Comparison of ENCODE assay signal across 1 cellular context in the genomic region with DNA sequence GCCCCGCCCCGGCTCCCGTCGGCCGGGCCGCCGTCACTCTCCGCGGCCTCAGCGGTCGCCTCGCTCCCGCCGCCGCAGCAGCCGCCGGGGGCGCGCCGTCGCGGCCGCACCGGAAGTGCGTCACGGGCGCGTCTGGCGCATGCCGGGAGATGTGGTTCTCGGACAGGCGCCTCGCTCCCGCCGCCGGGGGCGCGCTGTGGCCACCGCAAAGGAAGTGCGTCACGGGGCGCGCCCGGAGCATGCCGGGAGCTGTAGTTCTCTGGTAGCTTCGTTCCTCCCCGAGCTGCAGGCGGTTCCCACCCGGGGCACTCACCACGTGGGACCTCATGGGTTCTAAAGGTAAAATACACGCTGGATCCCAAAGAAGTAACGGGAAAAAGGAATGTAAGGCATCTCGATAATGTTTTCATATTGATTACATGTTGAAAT.
A peak's percentile ranks its signal among the peaks of the same experiment; 100 is the strongest.
TF ChIP-seq lines count a peak whose summit lies in the region.

A gene with protein sequence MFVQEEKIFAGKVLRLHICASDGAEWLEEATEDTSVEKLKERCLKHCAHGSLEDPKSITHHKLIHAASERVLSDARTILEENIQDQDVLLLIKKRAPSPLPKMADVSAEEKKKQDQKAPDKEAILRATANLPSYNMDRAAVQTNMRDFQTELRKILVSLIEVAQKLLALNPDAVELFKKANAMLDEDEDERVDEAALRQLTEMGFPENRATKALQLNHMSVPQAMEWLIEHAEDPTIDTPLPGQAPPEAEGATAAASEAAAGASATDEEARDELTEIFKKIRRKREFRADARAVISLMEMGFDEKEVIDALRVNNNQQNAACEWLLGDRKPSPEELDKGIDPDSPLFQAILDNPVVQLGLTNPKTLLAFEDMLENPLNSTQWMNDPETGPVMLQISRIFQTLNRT (minus strand): TSS at position 97 of the 429 bp plus-strand sequence. CDS start 211 bp downstream, outside the sequence.

TF ChIP-seq in K562, 482 proteins besides CTCF, POLR2A, EP300 and RAD21 (continued from another document and continues in another):
- TF ChIP-seq, protein P1, sequence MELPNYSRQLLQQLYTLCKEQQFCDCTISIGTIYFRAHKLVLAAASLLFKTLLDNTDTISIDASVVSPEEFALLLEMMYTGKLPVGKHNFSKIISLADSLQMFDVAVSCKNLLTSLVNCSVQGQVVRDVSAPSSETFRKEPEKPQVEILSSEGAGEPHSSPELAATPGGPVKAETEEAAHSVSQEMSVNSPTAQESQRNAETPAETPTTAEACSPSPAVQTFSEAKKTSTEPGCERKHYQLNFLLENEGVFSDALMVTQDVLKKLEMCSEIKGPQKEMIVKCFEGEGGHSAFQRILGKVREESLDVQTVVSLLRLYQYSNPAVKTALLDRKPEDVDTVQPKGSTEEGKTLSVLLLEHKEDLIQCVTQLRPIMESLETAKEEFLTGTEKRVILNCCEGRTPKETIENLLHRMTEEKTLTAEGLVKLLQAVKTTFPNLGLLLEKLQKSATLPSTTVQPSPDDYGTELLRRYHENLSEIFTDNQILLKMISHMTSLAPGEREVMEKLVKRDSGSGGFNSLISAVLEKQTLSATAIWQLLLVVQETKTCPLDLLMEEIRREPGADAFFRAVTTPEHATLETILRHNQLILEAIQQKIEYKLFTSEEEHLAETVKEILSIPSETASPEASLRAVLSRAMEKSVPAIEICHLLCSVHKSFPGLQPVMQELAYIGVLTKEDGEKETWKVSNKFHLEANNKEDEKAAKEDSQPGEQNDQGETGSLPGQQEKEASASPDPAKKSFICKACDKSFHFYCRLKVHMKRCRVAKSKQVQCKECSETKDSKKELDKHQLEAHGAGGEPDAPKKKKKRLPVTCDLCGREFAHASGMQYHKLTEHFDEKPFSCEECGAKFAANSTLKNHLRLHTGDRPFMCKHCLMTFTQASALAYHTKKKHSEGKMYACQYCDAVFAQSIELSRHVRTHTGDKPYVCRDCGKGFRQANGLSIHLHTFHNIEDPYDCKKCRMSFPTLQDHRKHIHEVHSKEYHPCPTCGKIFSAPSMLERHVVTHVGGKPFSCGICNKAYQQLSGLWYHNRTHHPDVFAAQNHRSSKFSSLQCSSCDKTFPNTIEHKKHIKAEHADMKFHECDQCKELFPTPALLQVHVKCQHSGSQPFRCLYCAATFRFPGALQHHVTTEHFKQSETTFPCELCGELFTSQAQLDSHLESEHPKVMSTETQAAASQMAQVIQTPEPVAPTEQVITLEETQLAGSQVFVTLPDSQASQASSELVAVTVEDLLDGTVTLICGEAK (IDR thresholded peaks at IDR 0.05) = peak; percentile 97
- TF ChIP-seq, protein P1 (CRISPR knock-in tag; IDR thresholded peaks at IDR 0.05) = no peak
- no peak for TF ChIP-seq NR4A1 (CRISPR knock-in tag; IDR thresholded peaks at IDR 0.05)
- peak; percentile 79 for TF ChIP-seq NR4A1 (tag; IDR thresholded peaks at IDR 0.05)
- TF ChIP-seq MAZ (CRISPR knock-in tag; conservative IDR thresholded peaks at IDR 0.05 in 1 of 2, IDR thresholded peaks at IDR 0.05 in 1 of 2) = peak; percentile 70 to 88
- TF ChIP-seq, protein P2, sequence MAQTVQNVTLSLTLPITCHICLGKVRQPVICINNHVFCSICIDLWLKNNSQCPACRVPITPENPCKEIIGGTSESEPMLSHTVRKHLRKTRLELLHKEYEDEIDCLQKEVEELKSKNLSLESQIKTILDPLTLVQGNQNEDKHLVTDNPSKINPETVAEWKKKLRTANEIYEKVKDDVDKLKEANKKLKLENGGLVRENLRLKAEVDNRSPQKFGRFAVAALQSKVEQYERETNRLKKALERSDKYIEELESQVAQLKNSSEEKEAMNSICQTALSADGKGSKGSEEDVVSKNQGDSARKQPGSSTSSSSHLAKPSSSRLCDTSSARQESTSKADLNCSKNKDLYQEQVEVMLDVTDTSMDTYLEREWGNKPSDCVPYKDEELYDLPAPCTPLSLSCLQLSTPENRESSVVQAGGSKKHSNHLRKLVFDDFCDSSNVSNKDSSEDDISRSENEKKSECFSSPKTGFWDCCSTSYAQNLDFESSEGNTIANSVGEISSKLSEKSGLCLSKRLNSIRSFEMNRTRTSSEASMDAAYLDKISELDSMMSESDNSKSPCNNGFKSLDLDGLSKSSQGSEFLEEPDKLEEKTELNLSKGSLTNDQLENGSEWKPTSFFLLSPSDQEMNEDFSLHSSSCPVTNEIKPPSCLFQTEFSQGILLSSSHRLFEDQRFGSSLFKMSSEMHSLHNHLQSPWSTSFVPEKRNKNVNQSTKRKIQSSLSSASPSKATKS (CRISPR knock-in tag; IDR thresholded peaks at IDR 0.05) = no peak
- no peak for TF ChIP-seq NR2C1 (IDR thresholded peaks at IDR 0.05)
- TF ChIP-seq NR2C1 (tag; IDR thresholded peaks at IDR 0.05) = peak; percentile 81
- no peak for TF ChIP-seq ZNF263 (CRISPR knock-in tag; IDR thresholded peaks at IDR 0.05; ENCODE audit: borderline replicate concordance)
- peak; percentile 96 for TF ChIP-seq CREB1 (IDR thresholded peaks at IDR 0.05)
- peak; percentile 97 for TF ChIP-seq CREB1 (CRISPR knock-in tag; IDR thresholded peaks at IDR 0.05)
- TF ChIP-seq, protein P3, sequence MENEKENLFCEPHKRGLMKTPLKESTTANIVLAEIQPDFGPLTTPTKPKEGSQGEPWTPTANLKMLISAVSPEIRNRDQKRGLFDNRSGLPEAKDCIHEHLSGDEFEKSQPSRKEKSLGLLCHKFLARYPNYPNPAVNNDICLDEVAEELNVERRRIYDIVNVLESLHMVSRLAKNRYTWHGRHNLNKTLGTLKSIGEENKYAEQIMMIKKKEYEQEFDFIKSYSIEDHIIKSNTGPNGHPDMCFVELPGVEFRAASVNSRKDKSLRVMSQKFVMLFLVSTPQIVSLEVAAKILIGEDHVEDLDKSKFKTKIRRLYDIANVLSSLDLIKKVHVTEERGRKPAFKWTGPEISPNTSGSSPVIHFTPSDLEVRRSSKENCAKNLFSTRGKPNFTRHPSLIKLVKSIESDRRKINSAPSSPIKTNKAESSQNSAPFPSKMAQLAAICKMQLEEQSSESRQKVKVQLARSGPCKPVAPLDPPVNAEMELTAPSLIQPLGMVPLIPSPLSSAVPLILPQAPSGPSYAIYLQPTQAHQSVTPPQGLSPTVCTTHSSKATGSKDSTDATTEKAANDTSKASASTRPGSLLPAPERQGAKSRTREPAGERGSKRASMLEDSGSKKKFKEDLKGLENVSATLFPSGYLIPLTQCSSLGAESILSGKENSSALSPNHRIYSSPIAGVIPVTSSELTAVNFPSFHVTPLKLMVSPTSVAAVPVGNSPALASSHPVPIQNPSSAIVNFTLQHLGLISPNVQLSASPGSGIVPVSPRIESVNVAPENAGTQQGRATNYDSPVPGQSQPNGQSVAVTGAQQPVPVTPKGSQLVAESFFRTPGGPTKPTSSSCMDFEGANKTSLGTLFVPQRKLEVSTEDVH (IDR thresholded peaks at IDR 0.05; ENCODE audit: low read depth, partially characterized antibody) = peak; percentile 79
- TF ChIP-seq GABPB1 (CRISPR knock-in tag; IDR thresholded peaks at IDR 0.05) = peak; percentile 99
- TF ChIP-seq NFATC3 (IDR thresholded peaks at IDR 0.05) = no peak
- no peak for TF ChIP-seq FOS (IDR thresholded peaks at IDR 0.05; ENCODE audit: extremely low read depth, insufficient read length)
- TF ChIP-seq MTA1 (IDR thresholded peaks at IDR 0.05; ENCODE audit: borderline replicate concordance) = peak; percentile 94
- peak; percentile 97 for TF ChIP-seq RB1 (IDR thresholded peaks at IDR 0.05; ENCODE audit: low read depth)
- TF ChIP-seq SPI1 (IDR thresholded peaks at IDR 0.05; ENCODE audit: borderline replicate concordance, low read depth, low read length) = peak; percentile 46; the same call in 1 of the 2 replicates
- TF ChIP-seq ZNF133 (CRISPR knock-in tag; IDR thresholded peaks at IDR 0.05) = no peak
- TF ChIP-seq MCM5 (IDR thresholded peaks at IDR 0.05; ENCODE audit: low read depth) = no peak
- TF ChIP-seq NBN (IDR thresholded peaks at IDR 0.05; ENCODE audit: low read depth) = no peak
- TF ChIP-seq, protein P4, sequence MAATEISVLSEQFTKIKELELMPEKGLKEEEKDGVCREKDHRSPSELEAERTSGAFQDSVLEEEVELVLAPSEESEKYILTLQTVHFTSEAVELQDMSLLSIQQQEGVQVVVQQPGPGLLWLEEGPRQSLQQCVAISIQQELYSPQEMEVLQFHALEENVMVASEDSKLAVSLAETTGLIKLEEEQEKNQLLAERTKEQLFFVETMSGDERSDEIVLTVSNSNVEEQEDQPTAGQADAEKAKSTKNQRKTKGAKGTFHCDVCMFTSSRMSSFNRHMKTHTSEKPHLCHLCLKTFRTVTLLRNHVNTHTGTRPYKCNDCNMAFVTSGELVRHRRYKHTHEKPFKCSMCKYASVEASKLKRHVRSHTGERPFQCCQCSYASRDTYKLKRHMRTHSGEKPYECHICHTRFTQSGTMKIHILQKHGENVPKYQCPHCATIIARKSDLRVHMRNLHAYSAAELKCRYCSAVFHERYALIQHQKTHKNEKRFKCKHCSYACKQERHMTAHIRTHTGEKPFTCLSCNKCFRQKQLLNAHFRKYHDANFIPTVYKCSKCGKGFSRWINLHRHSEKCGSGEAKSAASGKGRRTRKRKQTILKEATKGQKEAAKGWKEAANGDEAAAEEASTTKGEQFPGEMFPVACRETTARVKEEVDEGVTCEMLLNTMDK (IDR thresholded peaks at IDR 0.05; ENCODE audit: borderline replicate concordance, insufficient read depth, low read depth, low read length, poor library complexity, severe bottlenecking) = peak; percentile 98
- peak; percentile 15 to 76; a peak in 1 of 4 replicates for TF ChIP-seq SIN3A (IDR thresholded peaks at IDR 0.05; ENCODE audit: borderline replicate concordance in 2 of 2, control insufficient read depth in 1 of 2, low read depth in 2 of 2, low read length in 2 of 2)
- TF ChIP-seq, protein P5, sequence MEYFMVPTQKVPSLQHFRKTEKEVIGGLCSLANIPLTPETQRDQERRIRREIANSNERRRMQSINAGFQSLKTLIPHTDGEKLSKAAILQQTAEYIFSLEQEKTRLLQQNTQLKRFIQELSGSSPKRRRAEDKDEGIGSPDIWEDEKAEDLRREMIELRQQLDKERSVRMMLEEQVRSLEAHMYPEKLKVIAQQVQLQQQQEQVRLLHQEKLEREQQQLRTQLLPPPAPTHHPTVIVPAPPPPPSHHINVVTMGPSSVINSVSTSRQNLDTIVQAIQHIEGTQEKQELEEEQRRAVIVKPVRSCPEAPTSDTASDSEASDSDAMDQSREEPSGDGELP (CRISPR knock-in tag; IDR thresholded peaks at IDR 0.05; ENCODE audit: borderline replicate concordance) = peak; percentile 57; the same call in 1 of the 2 replicates
- TF ChIP-seq MBD2 (IDR thresholded peaks at IDR 0.05; ENCODE audit: borderline replicate concordance, low read depth) = peak; percentile 84
- TF ChIP-seq ZNF644 (tag; IDR thresholded peaks at IDR 0.05; ENCODE audit: low read depth) = peak; percentile 95
- 0 out of 4 replicates have a peak, but pooled peaks of 1 of the 2 experiments have one; percentile 8 for TF ChIP-seq TEAD1 (CRISPR knock-in tag; IDR thresholded peaks at IDR 0.05)
- TF ChIP-seq NRF1 (conservative IDR thresholded peaks at IDR 0.05 in 1 of 2, IDR thresholded peaks at IDR 0.05 in 1 of 2) = peak; percentile 60 to 67
- TF ChIP-seq CXXC5 (CRISPR knock-in tag; IDR thresholded peaks at IDR 0.05) = peak; percentile 99
- no peak for TF ChIP-seq COPS2 (conservative IDR thresholded peaks at IDR 0.05)
- TF ChIP-seq TOE1 (IDR thresholded peaks at IDR 0.05; ENCODE audit: borderline replicate concordance) = no peak
- TF ChIP-seq TOE1 (CRISPR knock-in tag; IDR thresholded peaks at IDR 0.05; ENCODE audit: borderline replicate concordance, low read depth) = no peak
- TF ChIP-seq, protein P6, sequence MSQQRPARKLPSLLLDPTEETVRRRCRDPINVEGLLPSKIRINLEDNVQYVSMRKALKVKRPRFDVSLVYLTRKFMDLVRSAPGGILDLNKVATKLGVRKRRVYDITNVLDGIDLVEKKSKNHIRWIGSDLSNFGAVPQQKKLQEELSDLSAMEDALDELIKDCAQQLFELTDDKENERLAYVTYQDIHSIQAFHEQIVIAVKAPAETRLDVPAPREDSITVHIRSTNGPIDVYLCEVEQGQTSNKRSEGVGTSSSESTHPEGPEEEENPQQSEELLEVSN (IDR thresholded peaks at IDR 0.05; ENCODE audit: borderline replicate concordance in 1 of 2, extremely low read depth in 1 of 2, insufficient read depth in 1 of 2, insufficient read length in 1 of 2, low read depth in 1 of 2, low read length in 1 of 2, poor library complexity in 1 of 2, severe bottlenecking in 1 of 2) = peak; percentile 63 to 79
- TF ChIP-seq, protein P7, sequence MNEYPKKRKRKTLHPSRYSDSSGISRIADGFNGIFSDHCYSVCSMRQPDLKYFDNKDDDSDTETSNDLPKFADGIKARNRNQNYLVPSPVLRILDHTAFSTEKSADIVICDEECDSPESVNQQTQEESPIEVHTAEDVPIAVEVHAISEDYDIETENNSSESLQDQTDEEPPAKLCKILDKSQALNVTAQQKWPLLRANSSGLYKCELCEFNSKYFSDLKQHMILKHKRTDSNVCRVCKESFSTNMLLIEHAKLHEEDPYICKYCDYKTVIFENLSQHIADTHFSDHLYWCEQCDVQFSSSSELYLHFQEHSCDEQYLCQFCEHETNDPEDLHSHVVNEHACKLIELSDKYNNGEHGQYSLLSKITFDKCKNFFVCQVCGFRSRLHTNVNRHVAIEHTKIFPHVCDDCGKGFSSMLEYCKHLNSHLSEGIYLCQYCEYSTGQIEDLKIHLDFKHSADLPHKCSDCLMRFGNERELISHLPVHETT (CRISPR knock-in tag; conservative IDR thresholded peaks at IDR 0.05 in 1 of 2, IDR thresholded peaks at IDR 0.05 in 1 of 2) = peak in 1 of 2 experiments; percentile 99; a peak in 2 of 4 replicates
- no peak for TF ChIP-seq ZNF217 (CRISPR knock-in tag; IDR thresholded peaks at IDR 0.05)
